Comparison of ENCODE assay signal across 1 cellular context in genomic region chr19:12400618-12401502, GRCh38.
TF ChIP-seq lines count a peak whose summit lies in the region.

TSS of gene ZNF799 (minus strand) at chr19:12401271. CDS start at chr19:12401070, 201 bp downstream.

TF ChIP-seq in K562, 482 proteins besides CTCF, POLR2A, EP300 and RAD21 (continued from another document and continues in another):
- no peak for TF ChIP-seq ZNF318 (IDR thresholded peaks at IDR 0.05; ENCODE audit: borderline replicate concordance in 1 of 2, low read depth in 1 of 2)
- TF ChIP-seq ZFX (CRISPR knock-in tag; IDR thresholded peaks at IDR 0.05): peak; percentile 63
- TF ChIP-seq RFX7 (CRISPR knock-in tag; IDR thresholded peaks at IDR 0.05): no peak
- no peak for TF ChIP-seq RNF219 (CRISPR knock-in tag; IDR thresholded peaks at IDR 0.05)
- no peak; a peak in 1 of 3 replicates for TF ChIP-seq CBX3 (IDR thresholded peaks at IDR 0.05; ENCODE audit: borderline replicate concordance in 1 of 2, low read length in 2 of 2)
- no peak for TF ChIP-seq TFE3 (CRISPR knock-in tag; IDR thresholded peaks at IDR 0.05)
- TF ChIP-seq TEAD2 (tag; IDR thresholded peaks at IDR 0.05): no peak
- TF ChIP-seq NCOA4 (IDR thresholded peaks at IDR 0.05; ENCODE audit: partially characterized antibody): no peak
- no peak for TF ChIP-seq ARID3A (IDR thresholded peaks at IDR 0.05; ENCODE audit: borderline replicate concordance, low read depth, low read length)
- no peak for TF ChIP-seq GMEB1 (CRISPR knock-in tag; IDR thresholded peaks at IDR 0.05)
- 0 out of 2 replicates have a peak, but pooled peaks have one; percentile 37 for TF ChIP-seq MXI1 (IDR thresholded peaks at IDR 0.05; ENCODE audit: low read depth, low read length)
- no peak for TF ChIP-seq NR0B1 (IDR thresholded peaks at IDR 0.05; ENCODE audit: partially characterized antibody)
- TF ChIP-seq CTBP1 (IDR thresholded peaks at IDR 0.05; ENCODE audit: borderline replicate concordance): peak; percentile 45
- TF ChIP-seq RB1 (IDR thresholded peaks at IDR 0.05; ENCODE audit: low read depth): no peak
- no peak for TF ChIP-seq ATF4 (CRISPR knock-in tag; IDR thresholded peaks at IDR 0.05)
- TF ChIP-seq CEBPG (CRISPR knock-in tag; IDR thresholded peaks at IDR 0.05): no peak
- TF ChIP-seq CEBPG (tag; conservative IDR thresholded peaks at IDR 0.05 in 1 of 2, IDR thresholded peaks at IDR 0.05 in 1 of 2): no peak
- no peak for TF ChIP-seq ESRRB (CRISPR knock-in tag; IDR thresholded peaks at IDR 0.05; ENCODE audit: borderline replicate concordance)
- no peak for TF ChIP-seq ZC3H4 (CRISPR knock-in tag; IDR thresholded peaks at IDR 0.05; ENCODE audit: borderline replicate concordance)
- no peak for TF ChIP-seq ZNF431 (CRISPR knock-in tag; IDR thresholded peaks at IDR 0.05)
- no peak for TF ChIP-seq ZNF586 (CRISPR knock-in tag; conservative IDR thresholded peaks at IDR 0.05)
- TF ChIP-seq PTTG1 (tag; IDR thresholded peaks at IDR 0.05; ENCODE audit: low read depth): no peak
- no peak for TF ChIP-seq TRIM24 (IDR thresholded peaks at IDR 0.05)
- peak; percentile 73 for TF ChIP-seq RBBP5 (IDR thresholded peaks at IDR 0.05; ENCODE audit: borderline replicate concordance, insufficient read depth, low read length, poor library complexity, severe bottlenecking)
- no peak for TF ChIP-seq RCOR1 (IDR thresholded peaks at IDR 0.05; ENCODE audit: borderline replicate concordance in 1 of 2, low read depth in 2 of 2, low read length in 2 of 2)
- TF ChIP-seq CSDE1 (IDR thresholded peaks at IDR 0.05): no peak
- TF ChIP-seq SRSF1 (IDR thresholded peaks at IDR 0.05; ENCODE audit: low read depth, low read length): no peak
- TF ChIP-seq ID3 (CRISPR knock-in tag; IDR thresholded peaks at IDR 0.05): no peak
- no peak for TF ChIP-seq ID3 (tag; IDR thresholded peaks at IDR 0.05)
- no peak for TF ChIP-seq OTX1 (CRISPR knock-in tag; IDR thresholded peaks at IDR 0.05)
- TF ChIP-seq HMBOX1 (IDR thresholded peaks at IDR 0.05): no peak
- TF ChIP-seq SMAD4 (CRISPR knock-in tag; conservative IDR thresholded peaks at IDR 0.05): peak; percentile 67
- TF ChIP-seq CBX2 (IDR thresholded peaks at IDR 0.05; ENCODE audit: insufficient read depth, low read length, poor library complexity, severe bottlenecking): no peak
- no peak for TF ChIP-seq CBX1 (IDR thresholded peaks at IDR 0.05; ENCODE audit: low read depth)
- TF ChIP-seq PATZ1 (CRISPR knock-in tag; IDR thresholded peaks at IDR 0.05; ENCODE audit: borderline replicate concordance): no peak
